ENCODE assay signal across 32 cellular contexts in genomic region chr6:49919935-49920644, GRCh38. TPM values are rescaled to one million over a fixed set of nuclear protein-coding genes. Genes with fewer than 3 reads are reported as not detected.
"Had no signal": no experiment of that assay in that cellular context is flagged by ENCODE, and none has a peak within 500 bp of the region (broad histone marks: within the 10 kb centered on the region; RNA-seq: fewer than 3 reads in every experiment).

No MANE protein-coding gene starts in this region.

- DNase-seq: stimulated activated CD4-positive, alpha-beta T cell treated with anti-CD3 and anti-CD28 coated beads, Interleukin-2, amount 100 ng/mL, for 48 hours; stimulated activated CD4-positive, alpha-beta T cell treated with anti-CD3 and anti-CD28 coated beads, Interleukin-4, amount 100 ng/mL, for 1 hour; stimulated activated CD4-positive, alpha-beta T cell treated with anti-CD3 and anti-CD28 coated beads, Interleukin-4, amount 100 ng/mL, for 24 hours; stimulated activated CD4-positive, alpha-beta T cell treated with anti-CD3 and anti-CD28 coated beads, Interleukin-4, amount 100 ng/mL, for 4 hours; stimulated activated CD8-positive, alpha-beta memory T cell treated with anti-CD3 and anti-CD28 coated beads, Interleukin-4, amount 100 ng/mL, for 48 hours; stimulated activated naive B cell treated with anti-CD40 and anti-IgM and Interleukin-4, amounts not matched to agents 10 μg/mL and 1 μg/mL and 100 μg/mL, for 72 hours; stimulated activated naive CD4-positive, alpha-beta T cell; stimulated activated naive CD4-positive, alpha-beta T cell treated with Interleukin-2 at 50 U/mL for 16 hours; stimulated activated naive CD8-positive, alpha-beta T cell treated with anti-CD3 and anti-CD28 coated beads, Interleukin-15, amount 100 ng/mL, for 72 hours; stimulated activated naive CD8-positive, alpha-beta T cell treated with anti-CD3 and anti-CD28 coated beads, Interleukin-15, Interleukin-2, amounts not matched to agents 100 U/mL and 50 U/mL, for 24 hours; stomach; substantia nigra; testis; thyroid gland; tibial artery; transverse colon; trophoblast cell; upper lobe of left lung; upper lobe of right lung; uterus had no signal

- FAIRE-seq: urothelium cell line had no signal

- H3K4me3 ChIP-seq: stomach, suprapubic skin, testis, thoracic aorta, thyroid gland, tibial artery, tibial nerve, transverse colon, upper lobe of left lung, upper lobe of right lung, uterus, vagina had no signal

- H3K4me1 ChIP-seq: suprapubic skin, testis, thyroid gland, tibial artery, tibial nerve, transverse colon, upper lobe of left lung, upper lobe of right lung, uterus, vagina had no signal

- ATAC-seq: stimulated activated effector memory CD8-positive, alpha-beta T cell treated with anti-CD3 and anti-CD28 coated beads, Interleukin-12 subunit alpha, Interleukin-12 subunit beta, amount 100 ng/mL, for 72 hours; stimulated activated memory B cell treated with anti-CD40 and anti-IgM and Interleukin-4, amounts not matched to agents 10 μg/mL and 1 μg/mL and 100 μg/mL, for 72 hours; stimulated activated naive B cell treated with anti-CD40 and anti-IgM and Interleukin-4, amounts not matched to agents 10 μg/mL and 1 μg/mL and 100 μg/mL, for 72 hours; stimulated activated naive CD8-positive, alpha-beta T cell treated with anti-CD3 and anti-CD28 coated beads, Interleukin-15, amount 100 ng/mL, for 72 hours; stimulated activated naive CD8-positive, alpha-beta T cell treated with anti-CD3 and anti-CD28 coated beads, Interleukin-15, Interleukin-2, amounts not matched to agents 100 U/mL and 50 U/mL, for 24 hours; upper lobe of right lung had no signal

- H3K9me3 ChIP-seq: stomach, suprapubic skin, testis, thoracic aorta, thyroid gland, tibial artery, tibial nerve, transverse colon, upper lobe of left lung, upper lobe of right lung, uterus, vagina had no signal

- H3K36me3 ChIP-seq: stomach, suprapubic skin, thoracic aorta, thyroid gland, tibial artery, tibial nerve, transverse colon, upper lobe of left lung, upper lobe of right lung, uterus, vagina had no signal

- H3K27me3 ChIP-seq: stomach, suprapubic skin, testis, thyroid gland, tibial artery, tibial nerve, transverse colon, upper lobe of left lung, upper lobe of right lung, uterus, vagina had no signal

- H3K27ac ChIP-seq: stomach, suprapubic skin, testis, thoracic aorta, thyroid gland, tibial artery, tibial nerve, transverse colon, upper lobe of left lung, upper lobe of right lung, uterus, vagina had no signal

RNA-seq across cellular contexts. Expression of gene DEFB114, which starts 43.9 kb away (rescaled TPM):
- total RNA-seq: stomach, subcutaneous adipose tissue, suprapubic skin, temporal lobe, testis, thoracic aorta, thyroid gland, tibial nerve, transverse colon, upper lobe of left lung, upper lobe of right lung, ureter, urinary bladder, uterus, vagina had no signal
- polyA plus RNA-seq: stomach, thymus, urinary bladder had no signal

RNA-seq across cellular contexts. Expression of gene DEFB113, which starts 49.3 kb away (rescaled TPM):
- total RNA-seq: stomach, subcutaneous adipose tissue, suprapubic skin, temporal lobe, testis, thoracic aorta, thyroid gland, tibial nerve, transverse colon, upper lobe of left lung, upper lobe of right lung, ureter, urinary bladder, uterus, vagina had no signal
- polyA plus RNA-seq: stomach, thymus, urinary bladder had no signal

RNA-seq across cellular contexts. Expression of gene CRISP1, which starts 53.8 kb away (rescaled TPM):
- total RNA-seq: stomach, subcutaneous adipose tissue, suprapubic skin, temporal lobe, thoracic aorta, thyroid gland, tibial nerve, transverse colon, upper lobe of left lung, upper lobe of right lung, ureter, urinary bladder, uterus, vagina had no signal
- polyA plus RNA-seq: stomach, urinary bladder had no signal
